21 cellular contexts compared by ENCODE assay signal in the genomic region with DNA sequence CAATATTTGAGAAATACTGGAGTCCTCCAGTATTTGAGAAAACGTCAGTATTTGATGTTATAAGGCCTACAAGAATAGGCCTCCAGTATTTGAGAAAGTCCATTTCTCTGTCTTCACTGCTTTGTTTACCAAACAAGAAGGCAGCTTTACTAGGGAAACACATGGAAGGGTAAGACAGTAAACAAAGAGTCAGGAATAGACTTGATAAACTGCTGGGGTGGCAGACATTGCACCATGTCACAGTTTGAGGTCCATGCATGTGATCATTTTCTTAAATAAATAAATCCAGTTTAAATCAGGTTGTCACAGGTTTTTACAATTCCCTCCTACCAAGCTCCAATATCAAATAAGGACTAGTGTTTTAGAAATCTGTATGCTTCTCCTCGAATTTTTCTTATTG.
DNase-seq lines count a peak whose midpoint lies in the region; ATAC-seq, FAIRE-seq and TF ChIP-seq lines count a peak whose summit lies in the region.
"Had no signal": no experiment of that assay in that cellular context is flagged by ENCODE, and none has a peak within 500 bp of the region (broad histone marks: within the 10 kb centered on the region; RNA-seq: fewer than 3 reads in every experiment).

No MANE protein-coding gene starts in this region.

- 0 out of 2 replicates have a peak overlapping the region, but pooled peaks have one; percentile 4 for H3K18ac ChIP-seq in H1 (ENCODE audit: extremely low read depth, low read length)

- TF ChIP-seq POLR2A in H1 (IDR thresholded peaks at IDR 0.05; ENCODE audit: control extremely low read depth in 1 of 2, low read depth in 2 of 2, low read length in 2 of 2) (no peak), GM12891 (IDR thresholded peaks at IDR 0.05; ENCODE audit: low read depth, low read length) (no peak)

- TF ChIP-seq EP300 in H1 (IDR thresholded peaks at IDR 0.05; ENCODE audit: borderline replicate concordance in 1 of 2, low read depth in 2 of 2, low read length in 2 of 2) = no peak

- CTCF ChIA-PET in H1 (lab: Charles Lee; ENCODE audit: partially characterized antibody) (interaction anchor here (1.3 kb wide), 1 partner anchor 158 kb away, joined by 3 read pairs; no protein-coding TSS in a partner anchor), OCI-LY7 (lab: Charles Lee; ENCODE audit: unreplicated experiment) (no interaction called here)

- DNase-seq in DMS53 (lab: John Stamatoyannopoulos, UW) (peak; percentile 3), DMS53 treated with DMSO at 0.1 percent for 48 hours (lab: John Stamatoyannopoulos, UW; ENCODE audit: unreplicated experiment) (no peak), NCI-H526 (lab: John Stamatoyannopoulos, UW) (peak; percentile 36 to 54), H1 (ENCODE audit: low read depth in 1 of 2, low spot score in 2 of 2) (no peak), OCI-LY7 (ENCODE audit: low spot score) (no peak), GM12891 (ENCODE audit: insufficient read length, low spot score) (no peak)
- DNase-seq: 8988T; AML-193; Caco-2; CD8-positive, alpha-beta memory T cell; DMS79 treated with DMSO at 0.1 percent for 48 hours; EL had no signal

- H3K36me3 ChIP-seq in H1 (ENCODE audit: control insufficient read depth in 2 of 4, insufficient read depth in 4 of 4, low read length in 3 of 4) (no peaks in the 10 kb centered on the region), OCI-LY7 (ENCODE audit: insufficient read depth, low read length) (no peaks in the 10 kb centered on the region)
- H3K36me3 ChIP-seq: BLaER1 had no signal

- H2BK15ac ChIP-seq in H1 (ENCODE audit: low read length) = no peak overlapping the region

- TF ChIP-seq CTCF in H1 (IDR thresholded peaks at IDR 0.05; ENCODE audit: control extremely low read depth in 1 of 3, insufficient read depth in 1 of 3, low read depth in 1 of 3, low read length in 3 of 3) = no peak
- TF ChIP-seq CTCF in OCI-LY7 (conservative IDR thresholded peaks at IDR 0.05; ENCODE audit: low read length) = no peak

- no peak overlapping the region for H4K8ac ChIP-seq in H1 (ENCODE audit: extremely low read depth, insufficient read depth, low read length)

- H2BK12ac ChIP-seq in H1 (ENCODE audit: low read depth, low read length) = no peak overlapping the region

- no peak overlapping the region for H3K23ac ChIP-seq in H1 (ENCODE audit: insufficient read length)

- no peak overlapping the region for H2AK5ac ChIP-seq in H1 (ENCODE audit: low read depth, low read length)

- H3K14ac ChIP-seq in H1 (ENCODE audit: insufficient read length) = no peak overlapping the region

- H3K79me2 ChIP-seq in H1 (ENCODE audit: control insufficient read depth in 1 of 2, insufficient read depth in 2 of 2, low read length in 2 of 2) (no peaks in the 10 kb centered on the region), OCI-LY7 (ENCODE audit: insufficient read depth, low read depth, low read length) (no peaks in the 10 kb centered on the region)

- no peaks in the 10 kb centered on the region; the same call in 1 of the 2 replicates for H3K23me2 ChIP-seq in H1 (ENCODE audit: low read depth, low read length)

- POLR2A ChIA-PET in H1 (lab: Charles Lee; ENCODE audit: partially characterized antibody) (no interaction called here), OCI-LY7 (lab: Charles Lee) (interaction anchor here (0.7 kb wide), 1 partner anchor 1108 kb away, joined by 3 read pairs; no protein-coding TSS in a partner anchor)

- H3K4me3 ChIP-seq in H1 (ENCODE audit: extremely low read depth in 1 of 4, insufficient read depth in 2 of 4, low read depth in 3 of 4, low read length in 4 of 4) (no peak overlapping the region), OCI-LY7 (ENCODE audit: low read depth, low read length, poor library complexity, severe bottlenecking) (no peak overlapping the region)
- H3K4me3 ChIP-seq: BLaER1 had no signal

- FAIRE-seq in H1 (lab: Jason Lieb, UNC) (no peak), GM12891 (lab: Jason Lieb, UNC) (no peak)
- FAIRE-seq: G401.6, GM12892, H54, HepG2 had no signal

- no peak overlapping the region for H3K27ac ChIP-seq in H1 (ENCODE audit: low read depth, low read length)
- no peak overlapping the region for H3K27ac ChIP-seq in OCI-LY7 (ENCODE audit: low read depth, low read length, poor library complexity, severe bottlenecking)
- H3K27ac ChIP-seq: BLaER1, KMS-11 had no signal

- peaks cover 0 to 4% (median 2%) of the 10 kb centered on the region in 4 experiments; a peak in 2 of 7 replicates for H3K4me1 ChIP-seq in H1 (replicated peaks in 1 of 4; ENCODE audit: control insufficient read depth in 3 of 4, insufficient read depth in 4 of 4, low read length in 3 of 4)
- no peaks in the 10 kb centered on the region for H3K4me1 ChIP-seq in OCI-LY7 (ENCODE audit: insufficient read depth, low read length, poor library complexity, severe bottlenecking)
- H3K4me1 ChIP-seq: BLaER1, Caco-2 had no signal

- no peak overlapping the region for H3K4me2 ChIP-seq in H1 (ENCODE audit: insufficient read depth in 1 of 2, low read depth in 2 of 2, low read length in 2 of 2)
- no peak overlapping the region for H3K4me2 ChIP-seq in OCI-LY7 (ENCODE audit: low read length)
- H3K4me2 ChIP-seq: BLaER1, KMS-11 had no signal

- no peaks in the 10 kb centered on the region for H4K20me1 ChIP-seq in H1 (replicated peaks in 1 of 2; ENCODE audit: control insufficient read depth in 1 of 2, insufficient read depth in 2 of 2, low read length in 2 of 2)
- no peaks in the 10 kb centered on the region for H4K20me1 ChIP-seq in OCI-LY7 (ENCODE audit: insufficient read depth, low read length)
- H4K20me1 ChIP-seq: BLaER1 had no signal

- H3K27me3 ChIP-seq in H1 (replicated peaks in 1 of 4; ENCODE audit: control insufficient read depth in 3 of 4, extremely low read depth in 1 of 4, insufficient read depth in 3 of 4, low read length in 3 of 4) = no peaks in the 10 kb centered on the region
- H3K27me3 ChIP-seq: BLaER1 had no signal

- no peaks in the 10 kb centered on the region for H3K9me3 ChIP-seq in H1 (ENCODE audit: insufficient read depth in 2 of 2, low read depth in 1 of 2, low read length in 1 of 2)
- no peaks in the 10 kb centered on the region for H3K9me3 ChIP-seq in OCI-LY7 (ENCODE audit: low read length)
- H3K9me3 ChIP-seq: BLaER1, Caco-2 had no signal

- no peak overlapping the region for H4K91ac ChIP-seq in H1 (replicated peaks; ENCODE audit: insufficient read length, low read length)

- no peak overlapping the region for H2BK20ac ChIP-seq in H1 (ENCODE audit: low read length)

- no peak overlapping the region for H4K5ac ChIP-seq in H1 (ENCODE audit: insufficient read length, low read depth, low read length)

- no peaks in the 10 kb centered on the region for H3K9me2 ChIP-seq in OCI-LY7 (ENCODE audit: insufficient read depth, low read length)

- H3K9ac ChIP-seq in H1 (replicated peaks in 1 of 4; ENCODE audit: extremely low read depth in 1 of 4, low read depth in 3 of 4, low read length in 3 of 4) = no peak overlapping the region
- H3K9ac ChIP-seq: BLaER1, KMS-11 had no signal

- H2BK120ac ChIP-seq in H1 (replicated peaks; ENCODE audit: low read depth, low read length) = no peak overlapping the region

- no peak for ATAC-seq in HG03520 (IDR thresholded peaks at IDR 0.05; ENCODE audit: unreplicated experiment)
- no peak for ATAC-seq in GM19023 (IDR thresholded peaks at IDR 0.05; ENCODE audit: unreplicated experiment)
- ATAC-seq: HCT116, HepG2 had no signal

- H2AFZ ChIP-seq in H1 (ENCODE audit: low read length) (no peak overlapping the region), OCI-LY7 (ENCODE audit: low read length) (no peak overlapping the region)

- whole genome bisulfite sequencing in H1 (ENCODE audit: extremely low coverage in 1 of 2, insufficient coverage in 1 of 2, insufficient read length in 1 of 2, insufficient replicate concordance in 2 of 2, low coverage in 1 of 2, low lambda C conversion rate in 2 of 2, missing lambda C conversion rate in 1 of 2), 2 experiments = 81% methylated on average over 2 of the region's 2 CpGs; no CpG with 5 or more reads in 1 of the 2 experiments

- intact Hi-C loops in OCI-LY7 (cut with micrococcal nuclease; ENCODE audit: unreplicated experiment) = no loop called here

- no peak overlapping the region for H3K4ac ChIP-seq in H1 (replicated peaks; ENCODE audit: insufficient read length, low read depth, low read length)

- H2BK5ac ChIP-seq in H1 (ENCODE audit: low read depth, low read length) = no peak overlapping the region

- no TSS peak for BruUV-seq in OCI-LY7 (replicated peaks; lab: Mats Ljungman, UMichigan)

- no peaks in the 10 kb centered on the region for H3K79me1 ChIP-seq in H1 (ENCODE audit: low read depth, low read length)

- H3K56ac ChIP-seq in H1 (replicated peaks; ENCODE audit: insufficient read length, low read depth, low read length) = no peak overlapping the region

- TF ChIP-seq RAD21 in H1 (IDR thresholded peaks at IDR 0.05 in 1 of 2, conservative IDR thresholded peaks at IDR 0.05 in 1 of 2; ENCODE audit: low read depth in 2 of 2, low read length in 2 of 2) = no peak

TF ChIP-seq in H1, 55 proteins besides CTCF, POLR2A, EP300 and RAD21:
- TF ChIP-seq BACH1 (IDR thresholded peaks at IDR 0.05; ENCODE audit: low read length) (no peak), BCL11A (IDR thresholded peaks at IDR 0.05; ENCODE audit: low read depth in 2 of 2, low read length in 2 of 2) (no peak), EZH2 (IDR thresholded peaks at IDR 0.05; ENCODE audit: low read depth, low read length, severe bottlenecking) (no peak), NANOG (IDR thresholded peaks at IDR 0.05; ENCODE audit: insufficient read depth, low read depth, low read length, poor library complexity, severe bottlenecking) (no peak), BRCA1 (IDR thresholded peaks at IDR 0.05; ENCODE audit: low read depth, low read length) (no peak), RFX5 (IDR thresholded peaks at IDR 0.05; ENCODE audit: borderline replicate concordance, low read depth, low read length) (no peak)

TF ChIP-seq in GM12891, 5 proteins besides CTCF, POLR2A, EP300 and RAD21:
- no peak for TF ChIP-seq SPI1 (IDR thresholded peaks at IDR 0.05; ENCODE audit: low read depth, low read length)
- no peak for TF ChIP-seq PAX5 (IDR thresholded peaks at IDR 0.05; ENCODE audit: insufficient read depth, low read length, severe bottlenecking)
- no peak for TF ChIP-seq POU2F2 (IDR thresholded peaks at IDR 0.05; ENCODE audit: low read depth, low read length)

Comparison
In these comparisons a context has a peak if more than half of its experiments do, and no peak if none do; other contexts are left out.
1. DNase-seq: peak in DMS53 (single experiment) and NCI-H526 (2 of 2); none in DMS53 treated with DMSO at 0.1 percent for 48 hours (single experiment), H1 (0 of 2), OCI-LY7 (single experiment) and GM12891 (single experiment).